In the genomic region with DNA sequence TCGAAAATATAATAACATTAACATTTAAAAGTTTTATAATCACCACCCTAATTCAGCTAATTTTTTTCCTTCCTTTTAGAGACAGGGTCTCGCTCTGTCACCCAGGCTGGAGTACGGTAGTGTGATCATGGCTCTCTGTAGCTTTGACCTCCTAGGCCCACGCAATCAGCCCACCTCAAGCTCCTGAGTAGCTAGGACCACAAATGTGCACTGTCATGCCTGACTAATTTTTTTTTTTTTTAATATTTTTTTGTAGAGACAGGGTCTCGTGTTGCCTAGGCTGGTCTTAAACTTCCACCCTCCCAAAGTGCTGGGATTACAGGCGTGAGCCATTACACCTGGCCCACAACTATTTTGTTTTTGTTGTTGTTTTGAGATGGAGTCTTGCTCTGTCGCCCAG, we compare ENCODE assay signal across 1 cellular context.
TF ChIP-seq lines count a peak whose summit lies in the region.

No MANE protein-coding gene starts in this region.

TF ChIP-seq in GM23338, 12 proteins besides CTCF, POLR2A, EP300 and RAD21 (continued from another document):
- TF ChIP-seq, protein P1, sequence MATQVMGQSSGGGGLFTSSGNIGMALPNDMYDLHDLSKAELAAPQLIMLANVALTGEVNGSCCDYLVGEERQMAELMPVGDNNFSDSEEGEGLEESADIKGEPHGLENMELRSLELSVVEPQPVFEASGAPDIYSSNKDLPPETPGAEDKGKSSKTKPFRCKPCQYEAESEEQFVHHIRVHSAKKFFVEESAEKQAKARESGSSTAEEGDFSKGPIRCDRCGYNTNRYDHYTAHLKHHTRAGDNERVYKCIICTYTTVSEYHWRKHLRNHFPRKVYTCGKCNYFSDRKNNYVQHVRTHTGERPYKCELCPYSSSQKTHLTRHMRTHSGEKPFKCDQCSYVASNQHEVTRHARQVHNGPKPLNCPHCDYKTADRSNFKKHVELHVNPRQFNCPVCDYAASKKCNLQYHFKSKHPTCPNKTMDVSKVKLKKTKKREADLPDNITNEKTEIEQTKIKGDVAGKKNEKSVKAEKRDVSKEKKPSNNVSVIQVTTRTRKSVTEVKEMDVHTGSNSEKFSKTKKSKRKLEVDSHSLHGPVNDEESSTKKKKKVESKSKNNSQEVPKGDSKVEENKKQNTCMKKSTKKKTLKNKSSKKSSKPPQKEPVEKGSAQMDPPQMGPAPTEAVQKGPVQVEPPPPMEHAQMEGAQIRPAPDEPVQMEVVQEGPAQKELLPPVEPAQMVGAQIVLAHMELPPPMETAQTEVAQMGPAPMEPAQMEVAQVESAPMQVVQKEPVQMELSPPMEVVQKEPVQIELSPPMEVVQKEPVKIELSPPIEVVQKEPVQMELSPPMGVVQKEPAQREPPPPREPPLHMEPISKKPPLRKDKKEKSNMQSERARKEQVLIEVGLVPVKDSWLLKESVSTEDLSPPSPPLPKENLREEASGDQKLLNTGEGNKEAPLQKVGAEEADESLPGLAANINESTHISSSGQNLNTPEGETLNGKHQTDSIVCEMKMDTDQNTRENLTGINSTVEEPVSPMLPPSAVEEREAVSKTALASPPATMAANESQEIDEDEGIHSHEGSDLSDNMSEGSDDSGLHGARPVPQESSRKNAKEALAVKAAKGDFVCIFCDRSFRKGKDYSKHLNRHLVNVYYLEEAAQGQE (IDR thresholded peaks at IDR 0.05; ENCODE audit: unreplicated experiment) = no peak
- TF ChIP-seq STAT1 (IDR thresholded peaks at IDR 0.05; ENCODE audit: unreplicated experiment) (no peak), ZNF331 (CRISPR knock-in tag; IDR thresholded peaks at IDR 0.05; ENCODE audit: low read depth) (no peak), EZH2phosphoT487 (IDR thresholded peaks at IDR 0.05; ENCODE audit: unreplicated experiment) (no peak), CREB1 (CRISPR knock-in tag; IDR thresholded peaks at IDR 0.05; ENCODE audit: low read depth) (no peak), NANOG (IDR thresholded peaks at IDR 0.05; ENCODE audit: borderline replicate concordance) (no peak), JUNB (IDR thresholded peaks at IDR 0.05; ENCODE audit: unreplicated experiment) (no peak)
- TF ChIP-seq, protein P2, sequence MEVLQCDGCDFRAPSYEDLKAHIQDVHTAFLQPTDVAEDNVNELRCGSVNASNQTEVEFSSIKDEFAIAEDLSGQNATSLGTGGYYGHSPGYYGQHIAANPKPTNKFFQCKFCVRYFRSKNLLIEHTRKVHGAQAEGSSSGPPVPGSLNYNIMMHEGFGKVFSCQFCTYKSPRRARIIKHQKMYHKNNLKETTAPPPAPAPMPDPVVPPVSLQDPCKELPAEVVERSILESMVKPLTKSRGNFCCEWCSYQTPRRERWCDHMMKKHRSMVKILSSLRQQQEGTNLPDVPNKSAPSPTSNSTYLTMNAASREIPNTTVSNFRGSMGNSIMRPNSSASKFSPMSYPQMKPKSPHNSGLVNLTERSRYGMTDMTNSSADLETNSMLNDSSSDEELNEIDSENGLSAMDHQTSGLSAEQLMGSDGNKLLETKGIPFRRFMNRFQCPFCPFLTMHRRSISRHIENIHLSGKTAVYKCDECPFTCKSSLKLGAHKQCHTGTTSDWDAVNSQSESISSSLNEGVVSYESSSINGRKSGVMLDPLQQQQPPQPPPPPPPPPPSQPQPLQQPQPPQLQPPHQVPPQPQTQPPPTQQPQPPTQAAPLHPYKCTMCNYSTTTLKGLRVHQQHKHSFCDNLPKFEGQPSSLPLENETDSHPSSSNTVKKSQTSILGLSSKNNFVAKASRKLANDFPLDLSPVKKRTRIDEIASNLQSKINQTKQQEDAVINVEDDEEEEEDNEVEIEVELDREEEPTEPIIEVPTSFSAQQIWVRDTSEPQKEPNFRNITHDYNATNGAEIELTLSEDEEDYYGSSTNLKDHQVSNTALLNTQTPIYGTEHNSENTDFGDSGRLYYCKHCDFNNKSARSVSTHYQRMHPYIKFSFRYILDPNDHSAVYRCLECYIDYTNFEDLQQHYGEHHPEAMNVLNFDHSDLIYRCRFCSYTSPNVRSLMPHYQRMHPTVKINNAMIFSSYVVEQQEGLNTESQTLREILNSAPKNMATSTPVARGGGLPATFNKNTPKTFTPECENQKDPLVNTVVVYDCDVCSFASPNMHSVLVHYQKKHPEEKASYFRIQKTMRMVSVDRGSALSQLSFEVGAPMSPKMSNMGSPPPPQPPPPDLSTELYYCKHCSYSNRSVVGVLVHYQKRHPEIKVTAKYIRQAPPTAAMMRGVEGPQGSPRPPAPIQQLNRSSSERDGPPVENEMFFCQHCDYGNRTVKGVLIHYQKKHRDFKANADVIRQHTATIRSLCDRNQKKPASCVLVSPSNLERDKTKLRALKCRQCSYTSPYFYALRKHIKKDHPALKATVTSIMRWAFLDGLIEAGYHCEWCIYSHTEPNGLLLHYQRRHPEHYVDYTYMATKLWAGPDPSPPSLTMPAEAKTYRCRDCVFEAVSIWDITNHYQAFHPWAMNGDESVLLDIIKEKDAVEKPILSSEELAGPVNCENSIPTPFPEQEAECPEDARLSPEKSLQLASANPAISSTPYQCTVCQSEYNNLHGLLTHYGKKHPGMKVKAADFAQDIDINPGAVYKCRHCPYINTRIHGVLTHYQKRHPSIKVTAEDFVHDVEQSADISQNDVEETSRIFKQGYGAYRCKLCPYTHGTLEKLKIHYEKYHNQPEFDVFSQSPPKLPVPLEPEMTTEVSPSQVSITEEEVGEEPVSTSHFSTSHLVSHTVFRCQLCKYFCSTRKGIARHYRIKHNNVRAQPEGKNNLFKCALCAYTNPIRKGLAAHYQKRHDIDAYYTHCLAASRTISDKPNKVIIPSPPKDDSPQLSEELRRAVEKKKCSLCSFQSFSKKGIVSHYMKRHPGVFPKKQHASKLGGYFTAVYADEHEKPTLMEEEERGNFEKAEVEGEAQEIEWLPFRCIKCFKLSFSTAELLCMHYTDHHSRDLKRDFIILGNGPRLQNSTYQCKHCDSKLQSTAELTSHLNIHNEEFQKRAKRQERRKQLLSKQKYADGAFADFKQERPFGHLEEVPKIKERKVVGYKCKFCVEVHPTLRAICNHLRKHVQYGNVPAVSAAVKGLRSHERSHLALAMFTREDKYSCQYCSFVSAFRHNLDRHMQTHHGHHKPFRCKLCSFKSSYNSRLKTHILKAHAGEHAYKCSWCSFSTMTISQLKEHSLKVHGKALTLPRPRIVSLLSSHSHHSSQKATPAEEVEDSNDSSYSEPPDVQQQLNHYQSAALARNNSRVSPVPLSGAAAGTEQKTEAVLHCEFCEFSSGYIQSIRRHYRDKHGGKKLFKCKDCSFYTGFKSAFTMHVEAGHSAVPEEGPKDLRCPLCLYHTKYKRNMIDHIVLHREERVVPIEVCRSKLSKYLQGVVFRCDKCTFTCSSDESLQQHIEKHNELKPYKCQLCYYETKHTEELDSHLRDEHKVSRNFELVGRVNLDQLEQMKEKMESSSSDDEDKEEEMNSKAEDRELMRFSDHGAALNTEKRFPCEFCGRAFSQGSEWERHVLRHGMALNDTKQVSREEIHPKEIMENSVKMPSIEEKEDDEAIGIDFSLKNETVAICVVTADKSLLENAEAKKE (CRISPR knock-in tag; IDR thresholded peaks at IDR 0.05) = no peak
